ENCODE assay signal across 15 cellular contexts in genomic region chr5:6730807-6731206, GRCh38. TPM values are rescaled to one million over a fixed set of nuclear protein-coding genes. Genes with fewer than 3 reads are reported as not detected.
DNase-seq lines count a peak whose midpoint lies in the region; ATAC-seq, FAIRE-seq and TF ChIP-seq lines count a peak whose summit lies in the region.
"Had no signal": no experiment of that assay in that cellular context is flagged by ENCODE, and none has a peak within 500 bp of the region (broad histone marks: within the 10 kb centered on the region; RNA-seq: fewer than 3 reads in every experiment).

No MANE protein-coding gene starts in this region.

- DNase-seq in Caco-2 (no peak), GM12878 (ENCODE audit: low read depth, low spot score) (no peak), pancreas (no peak), NCI-H345 treated with DMSO at 0.1 percent for 48 hours (lab: John Stamatoyannopoulos, UW; ENCODE audit: unreplicated experiment) (no peak), Peyer's patch (no peak)
- no peak for DNase-seq in CD4-positive, alpha-beta memory T cell
- DNase-seq: activated effector memory CD4-positive, alpha-beta T cell treated with anti-CD3 and anti-CD28 coated beads, Interleukin-2, amount 50 U/mL, for 16 hours; esophagus squamous epithelium; left ventricle myocardium superior; NCI-H1092; NCI-H748 treated with DMSO at 0.1 percent for 48 hours; PC-9; right cardiac atrium had no signal

- H3K9ac ChIP-seq in KMS-11: no peak overlapping the region; the same call in 1 of the 2 replicates
- no peak overlapping the region for H3K9ac ChIP-seq in GM12878 (ENCODE audit: control insufficient read depth, insufficient read depth, low read length)

- H3K27me3 ChIP-seq in Caco-2 (replicated peaks; ENCODE audit: control insufficient read depth, insufficient read depth, low read length) (no peaks in the 10 kb centered on the region), KMS-11 (ENCODE audit: insufficient read depth, low read depth) (no peaks in the 10 kb centered on the region), GM12878 (replicated peaks in 1 of 2; ENCODE audit: control insufficient read depth in 2 of 2, insufficient read depth in 2 of 2, low read length in 1 of 2) (no peaks in the 10 kb centered on the region), pancreas (no peaks in the 10 kb centered on the region), Peyer's patch (no peaks in the 10 kb centered on the region)
- H3K27me3 ChIP-seq in CD4-positive, alpha-beta memory T cell (ENCODE audit: insufficient read depth, low read length): no peaks in the 10 kb centered on the region
- H3K27me3 ChIP-seq: esophagus squamous epithelium had no signal

- POLR2A ChIA-PET in Caco-2 (lab: Charles Lee) (no interaction called here), GM12878 (lab: Charles Lee) (interaction anchor here (0.7 to 5.4 kb wide), 5 partner anchors 13 to 498 kb away, joined by 3 to 35 read pairs (median 3); no protein-coding TSS in a partner anchor)
- POLR2A ChIA-PET in CD4-positive, alpha-beta memory T cell (lab: Charles Lee; ENCODE audit: partially characterized antibody): interaction anchor here (0.7 to 2.5 kb wide), 3 partner anchors 9 to 98 kb away, joined by 3 to 11 read pairs (median 8); partner anchors contain the start of genes NSUN2 and SRD5A1

- H3K4me1 ChIP-seq in Caco-2 (peaks cover 29% of the 10 kb centered on the region), KMS-11 (ENCODE audit: low read depth, poor library complexity, severe bottlenecking) (peaks cover 87% of the 10 kb centered on the region), GM12878 (ENCODE audit: control insufficient read depth, insufficient read depth, low read length) (peaks cover 78% of the 10 kb centered on the region), pancreas (peaks cover 8 to 37% (median 21%) of the 10 kb centered on the region in 3 donors), Peyer's patch (peaks cover 0 to 56% (median 15%) of the 10 kb centered on the region in 4 donors)
- H3K4me1 ChIP-seq in CD4-positive, alpha-beta memory T cell (ENCODE audit: insufficient read depth, low read length): peaks cover 79% of the 10 kb centered on the region

- no peak for TF ChIP-seq CTCF in Caco-2 (IDR thresholded peaks at IDR 0.05; ENCODE audit: insufficient read depth in 1 of 2, low read depth in 1 of 2, low read length in 1 of 2, severe bottlenecking in 1 of 2, unreplicated experiment in 1 of 2)
- no peak for TF ChIP-seq CTCF in KMS-11 (conservative IDR thresholded peaks at IDR 0.05; ENCODE audit: low read depth, low read length)
- TF ChIP-seq CTCF in GM12878 (IDR thresholded peaks at IDR 0.05 in 2 of 3, conservative IDR thresholded peaks at IDR 0.05 in 1 of 3; ENCODE audit: control insufficient read depth in 2 of 3, extremely low read depth in 1 of 3, insufficient read depth in 1 of 3, low read depth in 3 of 3, low read length in 3 of 3): no peak
- no peak for TF ChIP-seq CTCF in pancreas (IDR thresholded peaks at IDR 0.05)
- TF ChIP-seq CTCF in Peyer's patch (IDR thresholded peaks at IDR 0.05): no peak

- 69% methylated on average over 3 of the region's 3 CpGs for WGBS in GM12878 (ENCODE audit: insufficient coverage, insufficient replicate concordance, low lambda C conversion rate, missing lambda C conversion rate)
- WGBS in pancreas, 2 donors: 37 to 42% methylated on average over 3 of the region's 3 CpGs

- H3K27ac ChIP-seq in KMS-11 (peak overlapping the region; percentile 73; the same call in 1 of the 2 replicates), GM12878 (ENCODE audit: control insufficient read depth, insufficient read depth) (0 out of 2 replicates have a peak overlapping the region, but pooled peaks have one; percentile 84), pancreas (no peak overlapping the region), Peyer's patch (no peak overlapping the region)
- H3K27ac ChIP-seq in CD4-positive, alpha-beta memory T cell (ENCODE audit: low read depth, low read length): no peak overlapping the region
- H3K27ac ChIP-seq: esophagus squamous epithelium, PC-9 had no signal

- no peak for ATAC-seq in GM12878
- peak in 3 of 4 donors; percentile 44 to 56 (median 52) for ATAC-seq in pancreas
- ATAC-seq: left ventricle myocardium superior, right cardiac atrium had no signal

- peaks cover 90% of the 10 kb centered on the region for H3K79me2 ChIP-seq in KMS-11 (ENCODE audit: insufficient read depth, low read depth)
- peaks cover 99% of the 10 kb centered on the region for H3K79me2 ChIP-seq in GM12878 (ENCODE audit: control insufficient read depth, insufficient read depth, low read length)

- no peaks in the 10 kb centered on the region for H3K27me3 Mint-ChIP-seq in Caco-2 (ENCODE audit: insufficient read depth, unreplicated experiment)
- H3K27me3 Mint-ChIP-seq in CD4-positive, alpha-beta memory T cell: no peaks in the 10 kb centered on the region

- in situ Hi-C loops in GM12878 (cut with MboI): loop anchor here (10.0 kb wide), 3 partner anchors 356 to 976 kb away; partner anchors contain the start of gene MED10

- H3K4me1 Mint-ChIP-seq in Caco-2 (ENCODE audit: low read depth, unreplicated experiment): peaks cover 32% of the 10 kb centered on the region
- peaks cover 68 to 95% (median 82%) of the 10 kb centered on the region in 4 donors for H3K4me1 Mint-ChIP-seq in CD4-positive, alpha-beta memory T cell

- H4K20me1 ChIP-seq in KMS-11 (ENCODE audit: insufficient read depth) (peaks cover 12% of the 10 kb centered on the region; the same call in 1 of the 2 replicates), GM12878 (ENCODE audit: control insufficient read depth, insufficient read depth) (no peaks in the 10 kb centered on the region)

- H3K36me3 ChIP-seq in Caco-2 (ENCODE audit: control insufficient read depth, insufficient read depth, low read length): no peaks in the 10 kb centered on the region; the same call in 1 of the 2 replicates
- no peaks in the 10 kb centered on the region for H3K36me3 ChIP-seq in KMS-11 (ENCODE audit: insufficient read depth)
- peaks cover 5 to 15% of the 10 kb centered on the region in 2 experiments; a peak in 3 of 4 replicates for H3K36me3 ChIP-seq in GM12878 (ENCODE audit: control insufficient read depth in 2 of 2, insufficient read depth in 2 of 2, low read length in 1 of 2)
- H3K36me3 ChIP-seq in pancreas: no peaks in the 10 kb centered on the region
- H3K36me3 ChIP-seq in Peyer's patch: no peaks in the 10 kb centered on the region
- no peaks in the 10 kb centered on the region for H3K36me3 ChIP-seq in CD4-positive, alpha-beta memory T cell (ENCODE audit: insufficient read depth, low read length)

- RAD21 ChIA-PET in GM12878 (lab: Charles Lee; ENCODE audit: unreplicated experiment): interaction anchor here (0.7 to 5.3 kb wide), 9 partner anchors 9 to 1255 kb away, joined by 3 to 32 read pairs (median 4); partner anchors contain the start of genes NSUN2 and SRD5A1

- no peak for TF ChIP-seq RAD21 in GM12878 (IDR thresholded peaks at IDR 0.05; ENCODE audit: insufficient read depth, low read depth, low read length)

- FAIRE-seq in GM12878 (lab: Jason Lieb, UNC) (no peak), pancreas (lab: Jason Lieb, UNC) (no peak)

- TF ChIP-seq EP300 in GM12878 (IDR thresholded peaks at IDR 0.05; ENCODE audit: borderline replicate concordance in 1 of 2, control insufficient read depth in 1 of 2, low read depth in 2 of 2, low read length in 2 of 2): no peak

- no peaks in the 10 kb centered on the region for H3K9me3 ChIP-seq in Caco-2
- H3K9me3 ChIP-seq in GM12878 (replicated peaks; ENCODE audit: control insufficient read depth, insufficient read depth, low read length): no peaks in the 10 kb centered on the region
- no peaks in the 10 kb centered on the region for H3K9me3 ChIP-seq in pancreas
- no peaks in the 10 kb centered on the region for H3K9me3 ChIP-seq in Peyer's patch
- H3K9me3 ChIP-seq in CD4-positive, alpha-beta memory T cell (ENCODE audit: control insufficient read depth in 1 of 2, low read length in 2 of 2): no peaks in the 10 kb centered on the region
- H3K9me3 ChIP-seq: esophagus squamous epithelium had no signal

- CTCF ChIA-PET in Caco-2 (lab: Charles Lee): no interaction called here
- CTCF ChIA-PET in GM12878 (lab: Yijun Ruan, JAX): interaction anchor here (0.9 to 4.5 kb wide), 7 partner anchors 9 to 113 kb away, joined by 3 to 17 read pairs (median 5); partner anchors contain the start of genes NSUN2 and SRD5A1
- CTCF ChIA-PET in CD4-positive, alpha-beta memory T cell (lab: Charles Lee; ENCODE audit: partially characterized antibody): interaction anchor here (1.3 to 7.1 kb wide), 3 partner anchors 13 to 98 kb away, joined by 3 to 38 read pairs (median 3); partner anchors contain the start of genes NSUN2 and SRD5A1

- BruUV-seq in Caco-2 (replicated peaks; lab: Mats Ljungman, UMichigan): TSS peak; percentile 3
- no TSS peak for BruUV-seq in GM12878 (replicated peaks; lab: Mats Ljungman, UMichigan)

- H3K4me3 Mint-ChIP-seq in Caco-2 (ENCODE audit: unreplicated experiment): no peak overlapping the region
- no peak overlapping the region for H3K4me3 Mint-ChIP-seq in CD4-positive, alpha-beta memory T cell
- H3K4me3 Mint-ChIP-seq: GM23338 had no signal

- H3K4me3 ChIP-seq in Caco-2 (ENCODE audit: low read depth, low read length) (no peak overlapping the region), KMS-11 (IDR thresholded peaks at IDR 0.05; ENCODE audit: insufficient read depth, low read depth, low read length) (no peak overlapping the region), GM12878 (0 out of 2 replicates have a peak overlapping the region, but pooled peaks have one; percentile 9), pancreas (no peak overlapping the region), Peyer's patch (no peak overlapping the region)
- H3K4me3 ChIP-seq in CD4-positive, alpha-beta memory T cell (ENCODE audit: low read length in 2 of 2): no peak overlapping the region
- H3K4me3 ChIP-seq: esophagus squamous epithelium, GM23338, PC-9 had no signal

- TF ChIP-seq POLR2A in GM12878 (IDR thresholded peaks at IDR 0.05; ENCODE audit: low read depth, low read length) (no peak), Peyer's patch (IDR thresholded peaks at IDR 0.05) (no peak)

- H3K9me3 Mint-ChIP-seq in Caco-2 (ENCODE audit: unreplicated experiment): no peaks in the 10 kb centered on the region
- H3K9me3 Mint-ChIP-seq in CD4-positive, alpha-beta memory T cell: no peaks in the 10 kb centered on the region
- H3K9me3 Mint-ChIP-seq: GM23338 had no signal

- no peak overlapping the region for H2AFZ ChIP-seq in KMS-11 (ENCODE audit: low read depth)
- no peak overlapping the region for H2AFZ ChIP-seq in GM12878 (ENCODE audit: control insufficient read depth, low read depth, low read length)
- H2AFZ ChIP-seq: GM23338, PC-9 had no signal

- peaks cover 20% of the 10 kb centered on the region for H3K36me3 Mint-ChIP-seq in Caco-2 (ENCODE audit: insufficient read depth, unreplicated experiment)
- peaks cover 3 to 25% of the 10 kb centered on the region in 2 donors for H3K36me3 Mint-ChIP-seq in CD4-positive, alpha-beta memory T cell

- H3K4me2 ChIP-seq in KMS-11: peak overlapping the region; percentile 85
- H3K4me2 ChIP-seq in GM12878 (ENCODE audit: control insufficient read depth, insufficient read depth): no peak overlapping the region; the same call in 1 of the 2 replicates
- H3K4me2 ChIP-seq: GM23338, PC-9 had no signal

- SMC1A ChIA-PET in GM12878 (lab: Charles Lee; ENCODE audit: uncharacterized antibody, unreplicated experiment): interaction anchor here (1.5 to 4.8 kb wide), 5 partner anchors 8 to 99 kb away, joined by 6 to 41 read pairs (median 24); partner anchors contain the start of genes NSUN2 and SRD5A1

- intact Hi-C loops in Caco-2 (cut with micrococcal nuclease; ENCODE audit: unreplicated experiment): loop anchor here (5.0 kb wide), 1 partner anchor 99 kb away; the partner anchor contains the start of genes NSUN2 and SRD5A1
- intact Hi-C loops in GM12878 (cut with micrococcal nuclease; ENCODE audit: unreplicated experiment): no loop called here
- intact Hi-C loops in pancreas (cut with DNase I): no loop called here
- intact Hi-C loops in CD4-positive, alpha-beta memory T cell (cut with micrococcal nuclease): no loop called here

- H3K27ac Mint-ChIP-seq in Caco-2 (ENCODE audit: unreplicated experiment): peak overlapping the region; percentile 20
- peak overlapping the region in 3 of 7 donors; percentile 2 to 86 (median 69) for H3K27ac Mint-ChIP-seq in CD4-positive, alpha-beta memory T cell
- H3K27ac Mint-ChIP-seq: GM23338 had no signal

RNA-seq across cellular contexts. Expression of gene TENT4A, which starts 17.6 kb away (rescaled TPM):
- 32.3 and 36.7 TPM in 2 replicates for total RNA-seq in Caco-2 (2022)
- 184 and 188 TPM in 2 replicates for total RNA-seq in GM12878 (2013; cell fraction: nucleolus; rRNA removed)
- 15.4 and 18.3 TPM in 2 replicates for total RNA-seq in GM12878 (2014; rRNA removed)
- total RNA-seq in GM12878 (2014; rRNA removed; fragmentation: Illumina TruSeq; extraction: Trizol): 14.4 and 18.4 TPM in 2 replicates
- 26.1 and 30.6 TPM in 2 replicates for total RNA-seq in GM12878 (2021)
- polyA plus RNA-seq in GM12878 (2011; ENCODE audit: low read depth): 13.0 TPM
- polyA plus RNA-seq in GM12878 (2011; rRNA removed): 8.7 and 10.5 TPM in 2 replicates
- 7.8 and 8.6 TPM in 2 replicates for polyA plus RNA-seq in GM12878 (2011; cell fraction: cytosol; rRNA removed)
- polyA plus RNA-seq in GM12878 (2011; cell fraction: nucleus; rRNA removed): 101 and 119 TPM in 2 replicates
- 23.9 and 25.8 TPM in 2 replicates for polyA plus RNA-seq in GM12878 (2012)
- polyA plus RNA-seq in GM12878 (2014; fragmentation: Illumina TruSeq; extraction: Trizol): 18.4 and 27.5 TPM in 2 replicates
- 1 to 10 TPM; 1.4 to 2.8 TPM for polyA plus RNA-seq in GM12878 (2014; fragmentation: Nextera tagmentation; extraction: Ambion mirVana)
- 25.8 and 28.7 TPM in 2 replicates for polyA plus RNA-seq in GM12878 (2014; rRNA removed)
- 1 to 10 TPM; 2.5 to 3.4 TPM for polyA plus RNA-seq in GM12878 (2016; fragmentation: Nextera tagmentation; extraction: Ambion mirVana)
- polyA minus RNA-seq in GM12878 (2011; rRNA and poly(A)+ RNA removed): 20.3 and 25.2 TPM in 2 replicates
- 11.1 and 12.5 TPM in 2 replicates for polyA minus RNA-seq in GM12878 (2011; cell fraction: cytosol; rRNA and poly(A)+ RNA removed)
- 49.2 and 70.5 TPM in 2 replicates for polyA minus RNA-seq in GM12878 (2011; cell fraction: nucleus; rRNA and poly(A)+ RNA removed)
- 10 to 100 TPM in 1 of 6 donors, 1 to 10 TPM in 5; 7.0 to 13.5 (median 8.5) TPM for total RNA-seq in pancreas
- 10 to 100 TPM in 1 of 2 donors, 1 to 10 TPM in 1; 8.3 to 13.6 TPM for polyA plus RNA-seq in pancreas
- total RNA-seq in Peyer's patch: 10 to 100 TPM; 28.0 to 71.8 (median 44.5) TPM
- 10 to 100 TPM; 44.9 to 49.1 TPM for total RNA-seq in CD4-positive, alpha-beta memory T cell
- polyA plus RNA-seq in CD4-positive, alpha-beta memory T cell: 1 to 10 TPM in 1 of 2 donors, under 1 TPM in 1; 0.55 to 1.8 TPM

Comparison
In these comparisons a context has a peak if more than half of its experiments do, and no peak if none do; other contexts are left out.
1. H3K27ac ChIP-seq: peak in KMS-11 (single experiment) and GM12878 (single experiment); none in pancreas (0 of 4), Peyer's patch (0 of 4) and CD4-positive, alpha-beta memory T cell (single experiment).